In the genomic region with DNA sequence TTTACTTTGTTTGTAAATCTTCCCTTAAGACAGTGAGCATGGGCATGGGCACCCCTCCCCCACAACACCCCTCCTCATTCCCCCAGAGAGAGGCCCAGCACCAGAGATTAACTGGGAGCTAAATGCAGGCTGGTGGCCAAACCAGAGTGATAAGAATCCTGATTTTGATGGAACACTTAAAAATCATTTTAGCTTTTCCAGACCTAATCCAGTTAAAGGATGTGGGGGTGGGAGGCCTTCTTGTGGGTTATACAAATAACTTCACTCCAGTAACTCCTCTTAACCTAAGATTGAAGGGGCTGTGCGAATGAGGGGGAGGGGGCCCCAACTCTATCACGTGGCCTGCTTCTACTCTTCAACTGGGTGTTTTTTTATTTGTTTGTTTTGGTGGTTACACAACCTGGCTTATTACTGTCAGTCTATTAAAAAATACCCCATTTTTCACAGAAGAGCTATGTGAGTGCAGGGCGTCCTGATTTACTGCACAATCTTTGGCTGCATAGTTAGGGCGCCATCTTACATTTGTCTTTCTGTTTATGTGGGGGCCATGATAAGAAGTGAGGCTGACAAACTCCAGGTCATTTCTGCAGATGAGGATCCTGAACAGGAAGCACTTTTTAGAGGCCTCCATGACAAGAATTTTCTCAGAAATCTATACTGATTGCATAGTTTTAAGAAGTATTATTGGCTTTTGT, we compare ENCODE assay signal across 19 cellular contexts.
"Had no signal": no experiment of that assay in that cellular context is flagged by ENCODE, and none has a peak within 500 bp of the region (broad histone marks: within the 10 kb centered on the region; RNA-seq: fewer than 3 reads in every experiment).

No MANE protein-coding gene starts in this region.

- H3K4me3 ChIP-seq: ascending aorta, dorsolateral prefrontal cortex, sigmoid colon, SJCRH30, stomach, testis, upper lobe of left lung had no signal

- H3K27me3 Mint-ChIP-seq: activated naive CD8-positive, alpha-beta T cell treated with anti-CD3 and anti-CD28 coated beads, Interleukin-2, amount 50 U/mL, for 24 hours had no signal

- H3K9me3 ChIP-seq: ascending aorta, sigmoid colon, stomach, testis, upper lobe of left lung had no signal

- H3K4me1 Mint-ChIP-seq: activated naive CD8-positive, alpha-beta T cell treated with anti-CD3 and anti-CD28 coated beads, Interleukin-2, amount 50 U/mL, for 24 hours had no signal

- ATAC-seq: activated naive CD8-positive, alpha-beta T cell treated with anti-CD3 and anti-CD28 coated beads, Interleukin-2, amount 50 U/mL, for 24 hours; esophagus mucosa; foreskin keratinocyte; left cardiac atrium had no signal

- H3K27ac Mint-ChIP-seq: activated naive CD4-positive, alpha-beta T cell treated with anti-CD3 and anti-CD28 coated beads for 36 hours; activated naive CD8-positive, alpha-beta T cell treated with anti-CD3 and anti-CD28 coated beads, Interleukin-2, amount 50 U/mL, for 24 hours; activated T-helper 2 cell treated with anti-CD3 and anti-CD28 coated beads, Interferon-gamma antibody, Interleukin-2, Interleukin-4, amounts not matched to agents 10 μg/mL and 5 μg/mL and 100 μg/mL, durations not matched to agents 14 hours and 24 hours and 36 hours had no signal

- H3K36me3 ChIP-seq: ascending aorta, sigmoid colon, SJCRH30, stomach, upper lobe of left lung had no signal

- DNase-seq: activated CD4-positive, alpha-beta T cell treated with anti-CD3 and anti-CD28 coated beads, Interleukin-2, amount 50 U/mL, for 4 hours; activated CD4-positive, CD25-positive, alpha-beta regulatory T cell treated with anti-CD3 and anti-CD28 coated beads, Interleukin-2, amount 50 U/mL, for 72 hours; activated naive CD4-positive, alpha-beta T cell treated with anti-CD3 and anti-CD28 coated beads for 36 hours; activated naive CD8-positive, alpha-beta T cell treated with anti-CD3 and anti-CD28 coated beads, Interleukin-2, amount 50 U/mL, for 24 hours; dorsolateral prefrontal cortex; foreskin keratinocyte; left cardiac atrium; mammary epithelial cell; sigmoid colon; SJCRH30; stimulated activated CD4-positive, alpha-beta T cell treated with anti-CD3 and anti-CD28 coated beads, Interleukin-2, amount 100 ng/mL, for 24 hours; stomach; T-helper 9 cell; testis; upper lobe of left lung had no signal

- H3K27me3 ChIP-seq: ascending aorta, dorsolateral prefrontal cortex, foreskin keratinocyte, sigmoid colon, SJCRH30, stomach, testis, upper lobe of left lung had no signal

- H3K4me3 Mint-ChIP-seq: activated naive CD4-positive, alpha-beta T cell treated with anti-CD3 and anti-CD28 coated beads for 36 hours; activated naive CD8-positive, alpha-beta T cell treated with anti-CD3 and anti-CD28 coated beads, Interleukin-2, amount 50 U/mL, for 24 hours had no signal

- H3K9me3 Mint-ChIP-seq: activated naive CD4-positive, alpha-beta T cell treated with anti-CD3 and anti-CD28 coated beads for 36 hours; activated naive CD8-positive, alpha-beta T cell treated with anti-CD3 and anti-CD28 coated beads, Interleukin-2, amount 50 U/mL, for 24 hours; activated T-helper 2 cell treated with anti-CD3 and anti-CD28 coated beads, Interferon-gamma antibody, Interleukin-2, Interleukin-4, amounts not matched to agents 10 μg/mL and 5 μg/mL and 100 μg/mL, durations not matched to agents 14 hours and 24 hours and 36 hours had no signal

- H3K27ac ChIP-seq: ascending aorta, dorsolateral prefrontal cortex, foreskin keratinocyte, sigmoid colon, SJCRH30, stomach, testis, upper lobe of left lung had no signal

- FAIRE-seq: endometrium had no signal

- H3K4me1 ChIP-seq: ascending aorta, sigmoid colon, stomach, testis, upper lobe of left lung had no signal
